9 cellular contexts compared by ENCODE assay signal in the genomic region with DNA sequence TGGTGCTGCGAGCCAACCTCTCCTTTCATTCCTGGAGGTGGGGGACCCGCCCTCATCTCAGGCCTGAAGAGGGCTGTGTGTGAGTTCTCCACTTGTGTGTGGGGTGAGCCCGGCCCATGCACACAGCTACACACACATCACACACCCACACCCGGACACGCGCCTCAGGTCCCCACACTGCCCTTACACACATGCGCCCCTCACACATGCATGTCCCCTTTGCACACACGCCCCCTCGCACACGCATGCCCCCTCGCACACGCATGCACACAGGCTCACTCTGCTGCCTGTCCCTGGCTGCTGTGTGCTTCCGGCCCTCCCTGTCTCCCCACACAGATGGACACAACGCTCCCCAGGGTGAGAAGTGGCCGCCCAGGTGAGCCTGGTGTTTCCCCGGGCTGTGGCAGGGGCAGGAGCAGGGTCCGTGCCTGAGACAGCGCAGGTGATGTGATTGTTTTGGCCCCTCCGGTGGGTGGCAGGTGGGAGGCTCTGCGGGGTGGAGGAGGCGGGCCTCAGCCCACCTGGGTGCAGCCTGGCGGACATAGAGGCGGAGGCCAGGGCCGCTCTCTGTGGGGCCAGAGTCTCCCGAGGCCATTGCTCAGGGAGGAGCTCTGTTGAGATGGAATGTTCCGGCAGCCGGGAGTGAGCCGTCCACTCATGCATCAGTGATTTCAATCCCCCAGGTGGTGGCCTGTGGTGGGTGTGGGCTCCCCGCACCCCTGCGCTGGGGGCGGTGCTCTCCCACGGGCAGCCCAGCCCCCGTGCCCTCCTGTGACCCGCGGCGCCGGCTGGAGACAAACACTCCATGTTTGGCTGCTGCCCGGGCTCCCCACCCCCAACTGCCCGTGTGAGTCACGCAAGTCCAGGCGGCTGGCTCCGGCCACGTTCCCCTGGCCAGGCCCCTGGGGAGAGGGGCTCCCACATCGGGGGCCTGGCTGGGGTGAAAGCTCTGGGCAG. TPM values are rescaled to one million over a fixed set of nuclear protein-coding genes. Genes with fewer than 3 reads are reported as not detected.
DNase-seq lines count a peak whose midpoint lies in the region; ATAC-seq and TF ChIP-seq lines count a peak whose summit lies in the region.
"Had no signal": no experiment of that assay in that cellular context is flagged by ENCODE, and none has a peak within 500 bp of the region (broad histone marks: within the 10 kb centered on the region; RNA-seq: fewer than 3 reads in every experiment).

No MANE protein-coding gene starts in this region.

- H3K27ac ChIP-seq in heart left ventricle: peak overlapping the region in 8 of 12 donors; percentile 40 to 90 (median 62)
- H3K27ac ChIP-seq in rectal smooth muscle tissue (ENCODE audit: low read depth, low read length): peak overlapping the region; percentile 97
- no peak overlapping the region for H3K27ac ChIP-seq in CD8-positive, alpha-beta memory T cell (ENCODE audit: low read depth, low read length)

- no peaks in the 10 kb centered on the region for H3K9me3 ChIP-seq in heart left ventricle
- H3K9me3 ChIP-seq in CD8-positive, alpha-beta memory T cell (ENCODE audit: low read length): no peaks in the 10 kb centered on the region

- ATAC-seq in SK-N-SH treated with all-trans-retinoic acid at 6 μM for 48 hours (peak; percentile 60), heart left ventricle (peak; percentile 43 to 74 (median 70))

- POLR2A ChIA-PET in CD8-positive, alpha-beta memory T cell (lab: Charles Lee): no interaction called here

- H3K4me1 ChIP-seq in heart left ventricle: peaks cover 0 to 29% (median 8%) of the 10 kb centered on the region in 12 donors
- peaks cover 38% of the 10 kb centered on the region for H3K4me1 ChIP-seq in rectal smooth muscle tissue (ENCODE audit: control insufficient read depth, insufficient read depth, low read length)
- no peaks in the 10 kb centered on the region for H3K4me1 ChIP-seq in CD8-positive, alpha-beta memory T cell (ENCODE audit: insufficient read depth, low read length)

- no peaks in the 10 kb centered on the region for H3K4me1 Mint-ChIP-seq in CD8-positive, alpha-beta memory T cell

- peak; percentile 56 for DNase-seq in Daoy (ENCODE audit: low read depth)
- DNase-seq in heart left ventricle: peak; percentile 61 to 89 (median 76)
- no peak for DNase-seq in activated CD8-positive, alpha-beta memory T cell treated with anti-CD3 and anti-CD28 coated beads for 24 hours
- DNase-seq in DMS153 treated with DMSO at 0.1 percent for 48 hours (lab: John Stamatoyannopoulos, UW; ENCODE audit: unreplicated experiment): no peak
- no peak for DNase-seq in CD8-positive, alpha-beta memory T cell
- no peak for DNase-seq in SKM-1 treated with dmso at 0.1 percent for 144 hours (lab: John Stamatoyannopoulos, UW; ENCODE audit: unreplicated experiment)
- DNase-seq: central memory CD4-positive, alpha-beta T cell had no signal

- intact Hi-C loops in heart left ventricle (cut with DNase I): no loop called here

- H3K9me3 Mint-ChIP-seq in CD8-positive, alpha-beta memory T cell: peaks cover 0 to 1% (median 0%) of the 10 kb centered on the region in 5 donors

- H3K4me3 Mint-ChIP-seq in CD8-positive, alpha-beta memory T cell: no peak overlapping the region

- no peaks in the 10 kb centered on the region for H3K36me3 Mint-ChIP-seq in CD8-positive, alpha-beta memory T cell

- TF ChIP-seq POLR2A in heart left ventricle (IDR thresholded peaks at IDR 0.05): no peak

- TF ChIP-seq CTCF in heart left ventricle (IDR thresholded peaks at IDR 0.05): no peak

- WGBS in heart left ventricle, 4 donors: 48 to 73% (median 56%) methylated on average over 22 to 44 of the region's 44 CpGs

- H3K9ac ChIP-seq in rectal smooth muscle tissue (ENCODE audit: low read length): no peak overlapping the region

- H3K27me3 ChIP-seq in heart left ventricle (peaks cover 0 to 30% (median 0%) of the 10 kb centered on the region in 9 donors), rectal smooth muscle tissue (ENCODE audit: control insufficient read depth, insufficient read depth, low read length) (no peaks in the 10 kb centered on the region)
- H3K27me3 ChIP-seq in CD8-positive, alpha-beta memory T cell (ENCODE audit: insufficient read depth, low read length, poor library complexity, severe bottlenecking): no peaks in the 10 kb centered on the region

- peaks cover 0 to 2% of the 10 kb centered on the region in 2 donors for H3K27me3 Mint-ChIP-seq in CD8-positive, alpha-beta memory T cell

- no peaks in the 10 kb centered on the region for H3K36me3 ChIP-seq in heart left ventricle
- H3K36me3 ChIP-seq in rectal smooth muscle tissue (ENCODE audit: control insufficient read depth, insufficient read depth, low read length): no peaks in the 10 kb centered on the region
- H3K36me3 ChIP-seq in CD8-positive, alpha-beta memory T cell (ENCODE audit: insufficient read depth, low read length): no peaks in the 10 kb centered on the region

- no peak overlapping the region for H3K27ac Mint-ChIP-seq in CD8-positive, alpha-beta memory T cell

- peak overlapping the region in 1 of 12 donors; percentile 1 for H3K4me3 ChIP-seq in heart left ventricle
- peak overlapping the region; percentile 29 for H3K4me3 ChIP-seq in rectal smooth muscle tissue (ENCODE audit: low read length)
- H3K4me3 ChIP-seq in CD8-positive, alpha-beta memory T cell (ENCODE audit: low read length): no peak overlapping the region

- CTCF ChIA-PET in CD8-positive, alpha-beta memory T cell (lab: Charles Lee): no interaction called here

TF ChIP-seq in SK-N-SH treated with all-trans-retinoic acid at 6 μM for 48 hours, 23 proteins besides CTCF, POLR2A, EP300 and RAD21 (continues in another document):
- TF ChIP-seq, protein P1, sequence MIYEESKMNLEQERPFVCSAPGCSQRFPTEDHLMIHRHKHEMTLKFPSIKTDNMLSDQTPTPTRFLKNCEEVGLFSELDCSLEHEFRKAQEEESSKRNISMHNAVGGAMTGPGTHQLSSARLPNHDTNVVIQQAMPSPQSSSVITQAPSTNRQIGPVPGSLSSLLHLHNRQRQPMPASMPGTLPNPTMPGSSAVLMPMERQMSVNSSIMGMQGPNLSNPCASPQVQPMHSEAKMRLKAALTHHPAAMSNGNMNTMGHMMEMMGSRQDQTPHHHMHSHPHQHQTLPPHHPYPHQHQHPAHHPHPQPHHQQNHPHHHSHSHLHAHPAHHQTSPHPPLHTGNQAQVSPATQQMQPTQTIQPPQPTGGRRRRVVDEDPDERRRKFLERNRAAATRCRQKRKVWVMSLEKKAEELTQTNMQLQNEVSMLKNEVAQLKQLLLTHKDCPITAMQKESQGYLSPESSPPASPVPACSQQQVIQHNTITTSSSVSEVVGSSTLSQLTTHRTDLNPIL (CRISPR knock-in tag; IDR thresholded peaks at IDR 0.05; ENCODE audit: low read depth): no peak
- TF ChIP-seq TCF4 (CRISPR knock-in tag; IDR thresholded peaks at IDR 0.05; ENCODE audit: borderline replicate concordance) (no peak), TSHZ2 (CRISPR knock-in tag; IDR thresholded peaks at IDR 0.05) (no peak), TOX (CRISPR knock-in tag; IDR thresholded peaks at IDR 0.05; ENCODE audit: borderline replicate concordance) (no peak), RARB (CRISPR knock-in tag; IDR thresholded peaks at IDR 0.05) (no peak), ZNF70 (CRISPR knock-in tag; IDR thresholded peaks at IDR 0.05) (no peak), ZFP3 (CRISPR knock-in tag; IDR thresholded peaks at IDR 0.05) (no peak), ARNTL (CRISPR knock-in tag; IDR thresholded peaks at IDR 0.05; ENCODE audit: borderline replicate concordance, low read depth) (no peak), BACH2 (CRISPR knock-in tag; IDR thresholded peaks at IDR 0.05; ENCODE audit: borderline replicate concordance) (no peak), CSDC2 (CRISPR knock-in tag; IDR thresholded peaks at IDR 0.05) (no peak)

RNA-seq across cellular contexts. Expression of gene CACNA1H, which starts 29.1 kb away (rescaled TPM):
- 0.06 and 0.80 TPM in 2 replicates for total RNA-seq in Daoy (2014; rRNA removed; shearing (Covaris generic))
- total RNA-seq in heart left ventricle: 10 to 100 TPM in 2 of 9 donors, 1 to 10 TPM in 7; 1.6 to 14.6 (median 2.6) TPM
- polyA plus RNA-seq in heart left ventricle: 1 to 10 TPM; 5.3 to 6.2 TPM
- total RNA-seq in CD8-positive, alpha-beta memory T cell: under 1 TPM; 0.31 to 0.42 TPM
- polyA plus RNA-seq in CD8-positive, alpha-beta memory T cell: 0.40 TPM

RNA-seq across cellular contexts. Expression of gene TPSG1, which starts 43.1 kb away (rescaled TPM):
- total RNA-seq in Daoy (2014; rRNA removed; shearing (Covaris generic)): 0.23 TPM in 1 of 2 replicates, not detected in the other
- total RNA-seq in heart left ventricle: not detected
- not detected for polyA plus RNA-seq in heart left ventricle
- not detected for total RNA-seq in CD8-positive, alpha-beta memory T cell
- polyA plus RNA-seq in CD8-positive, alpha-beta memory T cell: not detected

RNA-seq across cellular contexts. Expression of gene TPSB2, which starts 48.0 kb away (rescaled TPM):
- not detected in 2 replicates for total RNA-seq in Daoy (2014; rRNA removed; shearing (Covaris generic))
- total RNA-seq in heart left ventricle: 10 to 100 TPM in 1 of 9 donors, 1 to 10 TPM in 7, not detected in 1; 2.1 to 18.1 (median 2.3) TPM
- 1 to 10 TPM; 2.0 to 4.3 TPM for polyA plus RNA-seq in heart left ventricle
- total RNA-seq in CD8-positive, alpha-beta memory T cell: not detected
- polyA plus RNA-seq in CD8-positive, alpha-beta memory T cell: not detected

RNA-seq across cellular contexts. Expression of gene TPSAB1, which starts 58.5 kb away (rescaled TPM):
- total RNA-seq in Daoy (2014; rRNA removed; shearing (Covaris generic)): not detected in 2 replicates
- total RNA-seq in heart left ventricle: 10 to 100 TPM in 1 of 9 donors, 1 to 10 TPM in 7, not detected in 1; 1.1 to 14.3 (median 3.5) TPM
- polyA plus RNA-seq in heart left ventricle: 1 to 10 TPM; 1.1 to 3.7 TPM
- not detected for total RNA-seq in CD8-positive, alpha-beta memory T cell
- not detected for polyA plus RNA-seq in CD8-positive, alpha-beta memory T cell

Comparison
In these comparisons a context has a peak if more than half of its experiments do, and no peak if none do; other contexts are left out.
1. DNase-seq: peak in Daoy (single experiment) and heart left ventricle (5 of 5); none in activated CD8-positive, alpha-beta memory T cell treated with anti-CD3 and anti-CD28 coated beads for 24 hours (single experiment), DMS153 treated with DMSO at 0.1 percent for 48 hours (single experiment), CD8-positive, alpha-beta memory T cell (0 of 5) and SKM-1 treated with dmso at 0.1 percent for 144 hours (single experiment).